In genomic region chr17:32801641-32802040, GRCh38 we compare ENCODE assay signal across 30 cellular contexts.
"Had no signal": no experiment of that assay in that cellular context is flagged by ENCODE, and none has a peak within 500 bp of the region (broad histone marks: within the 10 kb centered on the region; RNA-seq: fewer than 3 reads in every experiment).

No MANE protein-coding gene starts in this region.

- H3K9me3 ChIP-seq: breast epithelium, Peyer's patch, SJCRH30 had no signal

- H3K4me1 ChIP-seq: Peyer's patch, SJCRH30 had no signal

- H3K4me3 ChIP-seq: breast epithelium, Peyer's patch, SJCRH30 had no signal

- ATAC-seq: activated CD8-positive, alpha-beta T cell treated with anti-CD3 and anti-CD28 coated beads, Interleukin-2, amount 10 ng/mL, durations not matched to agents 7 days and 5 days; activated naive CD8-positive, alpha-beta T cell treated with anti-CD3 and anti-CD28 coated beads, Interleukin-2, amount 50 U/mL, for 24 hours; activated T-cell treated with anti-CD3 and anti-CD28 coated beads, Interleukin-2, amount 50 U/mL, for 4 hours; PC-3 had no signal

- H3K36me3 ChIP-seq: breast epithelium, Peyer's patch, SJCRH30 had no signal

- DNase-seq: activated CD4-positive, alpha-beta T cell treated with anti-CD3 and anti-CD28 coated beads, Interleukin-2, amount 10 ng/mL, durations not matched to agents 7 days and 5 days; activated CD4-positive, alpha-beta T cell treated with anti-CD3 and anti-CD28 coated beads, Interleukin-2, amount 50 U/mL, for 48 hours; activated CD8-positive, alpha-beta T cell treated with anti-CD3 and anti-CD28 coated beads, Interleukin-2, amount 10 ng/mL, durations not matched to agents 7 days and 5 days; activated naive CD4-positive, alpha-beta T cell treated with anti-CD3 and anti-CD28 coated beads, Interleukin-2, amount 10 ng/mL, durations not matched to agents 7 days and 5 days; activated naive CD8-positive, alpha-beta T cell treated with anti-CD3 and anti-CD28 coated beads, Interleukin-2, amount 50 U/mL, for 24 hours; activated T-cell treated with anti-CD3 and anti-CD28 coated beads, Interleukin-2, amount 50 U/mL, for 4 hours; amniotic stem cell; MM.1S; MV-4-11; NCI-H1092 treated with DMSO at 0.1 percent for 48 hours; NCI-H1417; NCI-H146; NCI-H187; NCI-H2029 treated with DMSO at 0.1 percent for 48 hours; NCI-H2107; NCI-H2171; NCI-H510A; NCI-H526; NCI-H748 treated with DMSO at 0.1 percent for 48 hours; NK-92 treated with Interleukin-12 subunit alpha and Interleukin-12 subunit beta, amount 100 ng/mL, for 24 hours; PC-3; Peyer's patch; RPMI8226; SJCRH30; SW 1271; T-helper 1 cell; T-helper 2 cell; T-helper 9 cell had no signal

- H3K9ac ChIP-seq: KMS-11 had no signal

- H3K27me3 ChIP-seq: breast epithelium, Peyer's patch had no signal

- H3K27ac ChIP-seq: KMS-11, Peyer's patch, SJCRH30 had no signal
